Comparison of ENCODE assay signal across 8 cellular contexts in the genomic region with DNA sequence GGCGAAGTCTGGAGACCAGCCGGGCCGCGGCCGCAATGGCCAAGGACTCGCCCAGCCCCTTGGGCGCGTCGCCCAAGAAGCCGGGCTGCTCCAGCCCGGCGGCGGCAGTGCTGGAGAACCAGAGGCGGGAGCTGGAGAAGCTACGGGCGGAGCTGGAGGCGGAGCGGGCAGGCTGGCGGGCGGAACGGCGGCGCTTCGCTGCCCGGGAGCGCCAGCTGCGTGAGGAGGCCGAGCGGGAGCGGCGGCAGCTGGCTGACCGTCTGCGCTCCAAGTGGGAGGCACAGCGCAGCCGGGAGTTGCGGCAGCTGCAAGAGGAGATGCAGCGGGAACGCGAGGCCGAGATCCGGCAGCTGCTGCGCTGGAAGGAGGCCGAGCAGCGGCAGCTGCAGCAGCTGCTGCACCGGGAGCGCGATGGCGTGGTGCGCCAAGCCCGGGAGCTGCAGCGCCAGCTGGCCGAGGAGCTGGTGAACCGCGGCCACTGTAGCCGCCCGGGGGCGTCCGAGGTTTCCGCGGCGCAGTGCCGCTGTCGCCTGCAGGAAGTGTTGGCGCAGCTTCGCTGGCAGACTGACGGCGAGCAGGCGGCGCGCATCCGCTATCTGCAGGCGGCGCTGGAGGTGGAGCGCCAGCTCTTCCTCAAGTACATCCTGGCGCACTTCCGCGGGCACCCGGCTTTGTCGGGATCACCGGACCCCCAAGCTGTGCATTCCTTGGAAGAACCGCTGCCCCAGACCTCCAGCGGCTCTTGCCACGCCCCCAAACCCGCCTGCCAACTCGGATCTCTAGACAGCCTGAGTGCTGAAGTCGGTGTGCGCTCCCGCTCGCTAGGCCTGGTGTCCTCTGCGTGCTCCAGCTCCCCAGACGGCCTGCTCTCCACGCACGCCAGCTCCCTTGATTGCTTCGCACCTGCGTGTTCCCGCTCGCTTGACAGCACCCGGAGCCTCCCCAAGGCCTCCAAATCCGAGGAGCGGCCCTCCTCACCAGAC. TPM values are rescaled to one million over a fixed set of nuclear protein-coding genes. Genes with fewer than 3 reads are reported as not detected.
DNase-seq lines count a peak whose midpoint lies in the region; ATAC-seq and TF ChIP-seq lines count a peak whose summit lies in the region.
"Not testable (repeated sequence)": the region's sequence is repeated elsewhere in the genome, so short reads cannot be mapped to it uniquely, and the experiment has no call there.

No MANE protein-coding gene starts in this region.

- not testable (repeated sequence) for H3K4me1 ChIP-seq in CD4-positive, CD25-positive, alpha-beta regulatory T cell (ENCODE audit: control insufficient read depth, insufficient read depth, low read length, poor library complexity, severe bottlenecking); HCT116 (ENCODE audit: control insufficient read depth in 1 of 2, insufficient read depth in 2 of 2, low read length in 2 of 2); PC-3 (ENCODE audit: insufficient read depth, low read length)

- not testable (repeated sequence) for H3K4me2 ChIP-seq in HCT116 (ENCODE audit: low read length); PC-3 (ENCODE audit: low read length)

- H3K9me3 Mint-ChIP-seq in CD4-positive, CD25-positive, alpha-beta regulatory T cell; activated naive CD8-positive, alpha-beta T cell treated with anti-CD3 and anti-CD28 coated beads, Interleukin-2, amount 10 ng/mL, durations not matched to agents 7 days and 5 days: not testable (repeated sequence)

- H3K27me3 Mint-ChIP-seq in CD4-positive, CD25-positive, alpha-beta regulatory T cell; activated naive CD8-positive, alpha-beta T cell treated with anti-CD3 and anti-CD28 coated beads, Interleukin-2, amount 10 ng/mL, durations not matched to agents 7 days and 5 days: not testable (repeated sequence)

- not testable (repeated sequence) for BruUV-seq in HCT116 (replicated peaks; lab: Mats Ljungman, UMichigan); PC-3 (replicated peaks; lab: Mats Ljungman, UMichigan)

- H2AFZ ChIP-seq in HCT116 (ENCODE audit: low read depth, low read length, poor library complexity, severe bottlenecking); PC-3 (ENCODE audit: low read length): not testable (repeated sequence)

- intact Hi-C loops in HCT116 (cut with micrococcal nuclease); PC-3 (cut with micrococcal nuclease); left colon (cut with DNase I, micrococcal nuclease); sciatic nerve (cut with DNase I): not testable (repeated sequence)

- H3K9ac ChIP-seq in HCT116 (ENCODE audit: low read length); PC-3 (ENCODE audit: low read length): not testable (repeated sequence)

- H3K9me2 ChIP-seq in HCT116 (ENCODE audit: insufficient read depth); PC-3 (replicated peaks; ENCODE audit: low read length): not testable (repeated sequence)

- H3K4me3 ChIP-seq in CD4-positive, CD25-positive, alpha-beta regulatory T cell (ENCODE audit: low read depth, low read length); HCT116 (replicated peaks in 1 of 2; ENCODE audit: low read depth in 1 of 2, low read length in 2 of 2); PC-3 (ENCODE audit: low read length): not testable (repeated sequence)

- POLR2A ChIA-PET in HCT116 (lab: Charles Lee); PC-3 (lab: Charles Lee; ENCODE audit: unreplicated experiment); activated naive CD8-positive, alpha-beta T cell treated with anti-CD3 and anti-CD28 coated beads, Interleukin-2, amount 10 ng/mL, durations not matched to agents 7 days and 5 days (lab: Charles Lee): not testable (repeated sequence)

- H3F3A ChIP-seq in PC-3 (ENCODE audit: low read length, unreplicated experiment): not testable (repeated sequence)

- not testable (repeated sequence) for DNase-seq in CD4-positive, CD25-positive, alpha-beta regulatory T cell; HCT116 (ENCODE audit: low read depth, low spot score); PC-3; activated naive CD8-positive, alpha-beta T cell treated with anti-CD3 and anti-CD28 coated beads, Interleukin-2, amount 10 ng/mL, durations not matched to agents 7 days and 5 days; left colon; sciatic nerve (ENCODE audit: low spot score)

- H3K27me3 ChIP-seq in CD4-positive, CD25-positive, alpha-beta regulatory T cell (ENCODE audit: control insufficient read depth, insufficient read depth, low read length); HCT116 (ENCODE audit: insufficient read depth, low read length); PC-3 (ENCODE audit: low read length): not testable (repeated sequence)

- H3K79me2 ChIP-seq in HCT116 (ENCODE audit: insufficient read depth, low read length); PC-3 (ENCODE audit: low read length): not testable (repeated sequence)

- not testable (repeated sequence) for TF ChIP-seq RAD21 in HCT116 (IDR thresholded peaks at IDR 0.05; ENCODE audit: low read depth)

- not testable (repeated sequence) for H3K9me3 ChIP-seq in CD4-positive, CD25-positive, alpha-beta regulatory T cell (ENCODE audit: control insufficient read depth in 2 of 2, low read length in 2 of 2); HCT116 (ENCODE audit: control insufficient read depth in 1 of 2, insufficient read depth in 1 of 2, low read depth in 1 of 2, low read length in 2 of 2); PC-3 (ENCODE audit: low read length)

- not testable (repeated sequence) for H3K36me3 ChIP-seq in CD4-positive, CD25-positive, alpha-beta regulatory T cell (ENCODE audit: control insufficient read depth, insufficient read depth, low read length); HCT116 (ENCODE audit: control insufficient read depth in 1 of 2, insufficient read depth in 2 of 2, low read length in 2 of 2); PC-3 (ENCODE audit: low read depth, low read length)

- not testable (repeated sequence) for H3K36me3 Mint-ChIP-seq in CD4-positive, CD25-positive, alpha-beta regulatory T cell; activated naive CD8-positive, alpha-beta T cell treated with anti-CD3 and anti-CD28 coated beads, Interleukin-2, amount 10 ng/mL, durations not matched to agents 7 days and 5 days

- TF ChIP-seq CTCF in HCT116 (IDR thresholded peaks at IDR 0.05 in 2 of 3, conservative IDR thresholded peaks at IDR 0.05 in 1 of 3; ENCODE audit: borderline replicate concordance in 1 of 3, insufficient read depth in 1 of 3, low read depth in 2 of 3, low read length in 2 of 3); PC-3 (conservative IDR thresholded peaks at IDR 0.05; ENCODE audit: low read depth, low read length): not testable (repeated sequence)

- H4K20me1 ChIP-seq in HCT116 (ENCODE audit: insufficient read depth); PC-3 (ENCODE audit: low read length): not testable (repeated sequence)

- H3K27ac Mint-ChIP-seq in CD4-positive, CD25-positive, alpha-beta regulatory T cell; activated naive CD8-positive, alpha-beta T cell treated with anti-CD3 and anti-CD28 coated beads, Interleukin-2, amount 10 ng/mL, durations not matched to agents 7 days and 5 days: not testable (repeated sequence)

- peak; percentile 77 to 78 for ATAC-seq in CD4-positive, CD25-positive, alpha-beta regulatory T cell (ENCODE audit: low read depth in 2 of 2)
- ATAC-seq in GM19438 (IDR thresholded peaks at IDR 0.05; ENCODE audit: low read depth, unreplicated experiment) (peak; percentile 80), HCT116 (peak; percentile 88), HG03135 (IDR thresholded peaks at IDR 0.05; ENCODE audit: unreplicated experiment) (peak; percentile 54), PC-3 (peak; percentile 83), left colon (peak; percentile 86), sciatic nerve (peak; percentile 88)
- peak; percentile 81 for ATAC-seq in activated naive CD8-positive, alpha-beta T cell treated with anti-CD3 and anti-CD28 coated beads, Interleukin-2, amount 10 ng/mL, durations not matched to agents 7 days and 5 days (ENCODE audit: low read depth)

- RAD21 ChIA-PET in HCT116 (lab: Charles Lee; ENCODE audit: low non-redundant PET in 1 of 2, low total read pairs in 2 of 2, uncharacterized antibody in 2 of 2, unreplicated experiment in 2 of 2): not testable (repeated sequence)

- not testable (repeated sequence) for H3K27ac ChIP-seq in CD4-positive, CD25-positive, alpha-beta regulatory T cell (ENCODE audit: insufficient read depth, low read length, poor library complexity, severe bottlenecking); HCT116 (ENCODE audit: low read depth, low read length); PC-3 (ENCODE audit: low read length)

- TF ChIP-seq POLR2A in HCT116 (IDR thresholded peaks at IDR 0.05; ENCODE audit: borderline replicate concordance, extremely low read depth, insufficient read depth, insufficient read length): not testable (repeated sequence)

- CTCF ChIA-PET in HCT116 (lab: Charles Lee); PC-3 (lab: Charles Lee): not testable (repeated sequence)

- not testable (repeated sequence) for H3K4me1 Mint-ChIP-seq in CD4-positive, CD25-positive, alpha-beta regulatory T cell; activated naive CD8-positive, alpha-beta T cell treated with anti-CD3 and anti-CD28 coated beads, Interleukin-2, amount 10 ng/mL, durations not matched to agents 7 days and 5 days

- H3K4me3 Mint-ChIP-seq in CD4-positive, CD25-positive, alpha-beta regulatory T cell; activated naive CD8-positive, alpha-beta T cell treated with anti-CD3 and anti-CD28 coated beads, Interleukin-2, amount 10 ng/mL, durations not matched to agents 7 days and 5 days: not testable (repeated sequence)

RNA-seq across cellular contexts. Expression of a gene that starts 0.6 kb away (rescaled TPM):
- not detected for total RNA-seq in CD4-positive, CD25-positive, alpha-beta regulatory T cell
- under 1 TPM in 3 of 4 donors, not detected in 1; 0.32 to 0.63 (median 0.47) TPM for polyA plus RNA-seq in CD4-positive, CD25-positive, alpha-beta regulatory T cell
- total RNA-seq in HCT116 (2021; ENCODE audit: unreplicated experiment) (0.25 TPM), PC-3 (2014; rRNA removed) (0.06 TPM in 1 of 2 replicates, not detected in the other), left colon (not detected), sciatic nerve (not detected)
- 0.03 TPM in 1 of 2 replicates, not detected in the other for polyA plus RNA-seq in HCT116 (2012)
- 1 to 10 TPM in 1 of 2 experiments, under 1 TPM in 1; 0.89 to 1.1 TPM for total RNA-seq in activated naive CD8-positive, alpha-beta T cell treated with anti-CD3 and anti-CD28 coated beads, Interleukin-2, amount 10 ng/mL, durations not matched to agents 7 days and 5 days

RNA-seq across cellular contexts. Expression of a gene that starts 33.1 kb away (rescaled TPM):
- 9.7 TPM for total RNA-seq in CD4-positive, CD25-positive, alpha-beta regulatory T cell
- polyA plus RNA-seq in CD4-positive, CD25-positive, alpha-beta regulatory T cell: under 1 TPM; 0.29 to 0.49 (median 0.41) TPM
- total RNA-seq in HCT116 (2021; ENCODE audit: unreplicated experiment) (6.7 TPM), PC-3 (2014; rRNA removed) (3.5 and 4.8 TPM in 2 replicates), left colon (1 to 10 TPM; 5.0 to 6.8 TPM), sciatic nerve (4.8 TPM)
- 3.1 and 3.4 TPM in 2 replicates for polyA plus RNA-seq in HCT116 (2012)
- 1 to 10 TPM; 6.8 to 7.0 TPM for total RNA-seq in activated naive CD8-positive, alpha-beta T cell treated with anti-CD3 and anti-CD28 coated beads, Interleukin-2, amount 10 ng/mL, durations not matched to agents 7 days and 5 days
